Comparison of ENCODE assay signal across 8 cellular contexts in genomic region chr22:41285820-41286638, GRCh38. TPM values are rescaled to one million over a fixed set of nuclear protein-coding genes. Genes with fewer than 3 reads are reported as not detected.
DNase-seq lines count a peak whose midpoint lies in the region; ATAC-seq, FAIRE-seq and TF ChIP-seq lines count a peak whose summit lies in the region.

Gene RANGAP1, minus strand, starts transcription at chr22:41286187. Its CDS starts 5,143 bp downstream, at chr22:41281044.

- peak within 1 kb of the TSS; percentile 92 to 93 for H3K27ac ChIP-seq in kidney (ENCODE audit: low read depth in 2 of 2, low read length in 2 of 2)

- H3K4me1 ChIP-seq in kidney (ENCODE audit: control insufficient read depth in 1 of 2, insufficient read depth in 1 of 2, low read depth in 1 of 2, low read length in 2 of 2): peaks cover 0 to 12% of the 10 kb centered on the region in 2 donors

- H3K36me3 ChIP-seq in BJ (ENCODE audit: control insufficient read depth, insufficient read depth, low read length): peaks cover 7% of the 10 kb centered on the region
- H3K36me3 ChIP-seq in kidney (ENCODE audit: control insufficient read depth in 1 of 2, insufficient read depth in 2 of 2, low read length in 2 of 2): peaks cover 0 to 11% of the 10 kb centered on the region in 2 donors

- no peaks in the 10 kb centered on the region for H3K9me3 ChIP-seq in kidney (ENCODE audit: control insufficient read depth in 1 of 2, low read length in 2 of 2)

- no peaks in the 10 kb centered on the region for H3K27me3 ChIP-seq in BJ (ENCODE audit: control insufficient read depth, insufficient read depth, low read length)

- H3K36me3 Mint-ChIP-seq in activated CD4-positive, alpha-beta T cell treated with anti-CD3 and anti-CD28 coated beads for 36 hours (ENCODE audit: low read depth): peaks cover 31% of the 10 kb centered on the region

- CTCF ChIA-PET in BJ (lab: Yijun Ruan, JAX): interaction anchor here (1.0 to 1.1 kb wide), 2 partner anchors 15 to 69 kb away, joined by 3 to 4 read pairs; partner anchors contain the start of gene ZC3H7B
- CTCF ChIA-PET in activated CD4-positive, alpha-beta T cell treated with anti-CD3 and anti-CD28 coated beads for 36 hours (lab: Charles Lee): interaction anchor here (0.6 to 3.3 kb wide), 7 partner anchors 15 to 805 kb away, joined by 3 to 15 read pairs (median 4); partner anchors contain the start of genes EP300, NDUFA6 and ZC3H7B

- H3K27me3 Mint-ChIP-seq in activated CD4-positive, alpha-beta T cell treated with anti-CD3 and anti-CD28 coated beads for 36 hours: no peaks in the 10 kb centered on the region

- intact Hi-C loops in activated CD4-positive, alpha-beta T cell treated with anti-CD3 and anti-CD28 coated beads for 36 hours (cut with DNase I, micrococcal nuclease): loop anchor here (1.0 to 10.0 kb wide), 20 partner anchors 15 to 1329 kb away; partner anchors contain the start of genes ACO2 (in 2 of the 2), L3MBTL2 (in 2 of the 2), POLR3H (in 2 of the 2) and RBX1 (in 2 of the 2)
- intact Hi-C loops in kidney (cut with DNase I): no loop called here

- DNase-seq in BJ (ENCODE audit: low read depth) (peak; percentile 93), GM19238 (ENCODE audit: insufficient read length, low spot score) (peak; percentile 98), NCI-H524 (lab: John Stamatoyannopoulos, UW) (peak; percentile 98 to 99), choroid plexus epithelial cell (ENCODE audit: low read depth) (peak; percentile 99), kidney (peak; percentile 99)
- DNase-seq in activated CD4-positive, alpha-beta T cell treated with anti-CD3 and anti-CD28 coated beads for 36 hours: peak; percentile 99
- peak; percentile 98 for DNase-seq in stimulated activated CD4-positive, alpha-beta T cell treated with anti-CD3 and anti-CD28 coated beads, Interleukin-15, amount 100 ng/mL, for 24 hours

- peak within 1 kb of the TSS; percentile 83 to 94 for H3K9ac ChIP-seq in kidney (ENCODE audit: low read length in 2 of 2)

- H3K9me3 Mint-ChIP-seq in activated CD4-positive, alpha-beta T cell treated with anti-CD3 and anti-CD28 coated beads for 36 hours (ENCODE audit: low read depth): no peaks in the 10 kb centered on the region

- peak; percentile 93 for ATAC-seq in HG03442 (IDR thresholded peaks at IDR 0.05; ENCODE audit: unreplicated experiment)
- peak; percentile 94 for ATAC-seq in activated CD4-positive, alpha-beta T cell treated with anti-CD3 and anti-CD28 coated beads for 36 hours

- 0 out of 2 replicates have a peak, but pooled peaks have one; percentile 31 for TF ChIP-seq CTCF in BJ (IDR thresholded peaks at IDR 0.05; ENCODE audit: insufficient read depth, low read depth, low read length)
- TF ChIP-seq CTCF in choroid plexus epithelial cell (conservative IDR thresholded peaks at IDR 0.05; ENCODE audit: low read depth, low read length): peak; percentile 33
- TF ChIP-seq CTCF in kidney (IDR thresholded peaks at IDR 0.05; ENCODE audit: borderline replicate concordance, extremely low read depth, insufficient read depth): no peak

- peak within 1 kb of the TSS; percentile 89 for H3K4me3 ChIP-seq in BJ (ENCODE audit: low read depth, low read length)
- peak within 1 kb of the TSS; percentile 90 for H3K4me3 ChIP-seq in choroid plexus epithelial cell (ENCODE audit: low read depth, low read length)
- H3K4me3 ChIP-seq in kidney (ENCODE audit: low read length in 2 of 2): peak within 1 kb of the TSS; percentile 81 to 89

- peak within 1 kb of the TSS; percentile 97 for H3K27ac Mint-ChIP-seq in activated CD4-positive, alpha-beta T cell treated with anti-CD3 and anti-CD28 coated beads for 36 hours

- peaks cover 33% of the 10 kb centered on the region for H3K4me1 Mint-ChIP-seq in activated CD4-positive, alpha-beta T cell treated with anti-CD3 and anti-CD28 coated beads for 36 hours

- peak; percentile 93 for FAIRE-seq in kidney (lab: Jason Lieb, UNC)

- POLR2A ChIA-PET in BJ (lab: Charles Lee): no interaction called here
- POLR2A ChIA-PET in activated CD4-positive, alpha-beta T cell treated with anti-CD3 and anti-CD28 coated beads for 36 hours (lab: Charles Lee): interaction anchor here (0.6 to 2.1 kb wide), 15 partner anchors 10 to 363 kb away, joined by 3 to 20 read pairs (median 5); partner anchors contain the start of genes ACO2, DESI1, PHF5A and PMM1

- peak within 1 kb of the TSS; percentile 88 for H3K4me3 Mint-ChIP-seq in activated CD4-positive, alpha-beta T cell treated with anti-CD3 and anti-CD28 coated beads for 36 hours

RNA-seq across cellular contexts. Expression of gene RANGAP1, which starts in this region (rescaled TPM):
- polyA plus RNA-seq in BJ (2011; rRNA removed) (88.5 and 145 TPM in 2 replicates), kidney (ENCODE audit: insufficient read depth, low read depth, low replicate concordance) (40.8 TPM)
- 77.3 and 124 TPM in 2 replicates for polyA minus RNA-seq in BJ (2011; rRNA and poly(A)+ RNA removed)
- 100 to 1,000 TPM; 140 to 157 TPM for total RNA-seq in activated CD4-positive, alpha-beta T cell treated with anti-CD3 and anti-CD28 coated beads for 36 hours
- total RNA-seq in kidney: 38.8 TPM

Comparison
In these comparisons a context has a peak if more than half of its experiments do, and no peak if none do; other contexts are left out.
1. Peak in every context shown above with its lines: DNase-seq, ATAC-seq, H3K4me3 ChIP-seq and H3K27ac ChIP-seq.